Comparison of ENCODE assay signal across 14 cellular contexts in genomic region chr7:157358041-157358752, GRCh38. TPM values are rescaled to one million over a fixed set of nuclear protein-coding genes. Genes with fewer than 3 reads are reported as not detected.
DNase-seq lines count a peak whose midpoint lies in the region; ATAC-seq, FAIRE-seq and TF ChIP-seq lines count a peak whose summit lies in the region.
"Had no signal": no experiment of that assay in that cellular context is flagged by ENCODE, and none has a peak within 500 bp of the region (broad histone marks: within the 10 kb centered on the region; RNA-seq: fewer than 3 reads in every experiment).

No MANE protein-coding gene starts in this region.

- H3K23me2 ChIP-seq in H1 (ENCODE audit: low read depth, low read length): 0 out of 2 replicates have a peak, but pooled peaks cover 2% of the 10 kb centered on the region

- no peak overlapping the region for H3K23ac ChIP-seq in H1 (ENCODE audit: insufficient read length)

- H3K4me3 ChIP-seq in OCI-LY3 (ENCODE audit: low read length) (peak overlapping the region; percentile 50; the same call in 1 of the 2 replicates), H1 (ENCODE audit: extremely low read depth in 1 of 4, insufficient read depth in 2 of 4, low read depth in 3 of 4, low read length in 4 of 4) (no peak overlapping the region), neural progenitor cell (no peak overlapping the region), foreskin fibroblast (ENCODE audit: low read depth in 1 of 2, low read length in 2 of 2) (no peak overlapping the region)
- H3K4me3 ChIP-seq: coronary artery, gastroesophageal sphincter, PC-9, prostate gland, thoracic aorta had no signal

- H4K91ac ChIP-seq in H1 (replicated peaks; ENCODE audit: insufficient read length, low read length): no peak overlapping the region

- no peak overlapping the region for H3K56ac ChIP-seq in H1 (replicated peaks; ENCODE audit: insufficient read length, low read depth, low read length)

- ATAC-seq in GM21529 (IDR thresholded peaks at IDR 0.05; ENCODE audit: unreplicated experiment): no peak
- ATAC-seq: gastroesophageal sphincter had no signal

- peaks cover 31% of the 10 kb centered on the region for H3K36me3 Mint-ChIP-seq in neural progenitor cell

- 0 out of 3 replicates have a peak, but pooled peaks of 1 of the 2 experiments have one; percentile 31 for TF ChIP-seq POLR2A in H1 (IDR thresholded peaks at IDR 0.05; ENCODE audit: control extremely low read depth in 1 of 2, low read depth in 2 of 2, low read length in 2 of 2)

- no peak overlapping the region for H2BK120ac ChIP-seq in H1 (replicated peaks; ENCODE audit: low read depth, low read length)

- H3K9me3 Mint-ChIP-seq in neural progenitor cell: peaks cover 2% of the 10 kb centered on the region

- H2BK5ac ChIP-seq in H1 (ENCODE audit: low read depth, low read length): no peak overlapping the region

- no peak overlapping the region for H4K5ac ChIP-seq in H1 (ENCODE audit: insufficient read length, low read depth, low read length)

- H3K4me1 Mint-ChIP-seq in neural progenitor cell: peaks cover 18% of the 10 kb centered on the region

- H2AK5ac ChIP-seq in H1 (ENCODE audit: low read depth, low read length): no peak overlapping the region

- H3K9ac ChIP-seq in OCI-LY3 (ENCODE audit: low read length) (0 out of 2 replicates have a peak overlapping the region, but pooled peaks have one; percentile 0), H1 (replicated peaks in 1 of 4; ENCODE audit: extremely low read depth in 1 of 4, low read depth in 3 of 4, low read length in 3 of 4) (no peak overlapping the region; a peak in 1 of 7 replicates), neural progenitor cell (no peak overlapping the region)

- H2AFZ ChIP-seq in OCI-LY3 (ENCODE audit: low read depth, low read length) (no peak overlapping the region), H1 (ENCODE audit: low read length) (no peak overlapping the region), neural progenitor cell (replicated peaks) (no peak overlapping the region)
- H2AFZ ChIP-seq: PC-9 had no signal

- H3K9me3 ChIP-seq in OCI-LY3 (ENCODE audit: insufficient read depth, low read length) (no peaks in the 10 kb centered on the region), H1 (ENCODE audit: insufficient read depth in 2 of 2, low read depth in 1 of 2, low read length in 1 of 2) (no peaks in the 10 kb centered on the region), neural progenitor cell (ENCODE audit: low read depth) (no peaks in the 10 kb centered on the region)
- H3K9me3 ChIP-seq: gastroesophageal sphincter, prostate gland, thoracic aorta had no signal

- FAIRE-seq in H1 (lab: Jason Lieb, UNC): no peak
- FAIRE-seq: A204.1 had no signal

- no peak overlapping the region for H2BK15ac ChIP-seq in H1 (ENCODE audit: low read length)

- H3K4ac ChIP-seq in H1 (replicated peaks; ENCODE audit: insufficient read length, low read depth, low read length): no peak overlapping the region

- H3K79me1 ChIP-seq in H1 (ENCODE audit: low read depth, low read length): peaks cover 3% of the 10 kb centered on the region

- H3K27me3 ChIP-seq in OCI-LY3 (ENCODE audit: low read depth, low read length): no peaks in the 10 kb centered on the region
- H3K27me3 ChIP-seq in H1 (replicated peaks in 1 of 4; ENCODE audit: control insufficient read depth in 3 of 4, extremely low read depth in 1 of 4, insufficient read depth in 3 of 4, low read length in 3 of 4): no peaks in the 10 kb centered on the region
- H3K27me3 ChIP-seq in neural progenitor cell: no peaks in the 10 kb centered on the region
- H3K27me3 ChIP-seq: gastroesophageal sphincter had no signal

- no peak for TF ChIP-seq EP300 in H1 (IDR thresholded peaks at IDR 0.05; ENCODE audit: borderline replicate concordance in 1 of 2, low read depth in 2 of 2, low read length in 2 of 2)

- no peak overlapping the region for H3K4me3 Mint-ChIP-seq in neural progenitor cell

- no peak for TF ChIP-seq RAD21 in H1 (IDR thresholded peaks at IDR 0.05 in 1 of 2, conservative IDR thresholded peaks at IDR 0.05 in 1 of 2; ENCODE audit: low read depth in 2 of 2, low read length in 2 of 2)

- peak in 2 of 3 experiments; percentile 20 to 53 for DNase-seq in NCI-H1417 (lab: John Stamatoyannopoulos, UW)
- DNase-seq in NCI-H1417 treated with DMSO at 0.1 percent for 48 hours (lab: John Stamatoyannopoulos, UW): no peak
- DNase-seq in H1 (ENCODE audit: low read depth in 1 of 2, low spot score in 2 of 2): no peak
- no peak for DNase-seq in neural progenitor cell (ENCODE audit: low spot score)
- DNase-seq in foreskin fibroblast: no peak
- DNase-seq in 8988T: no peak
- DNase-seq: PC-9 had no signal

- H2BK12ac ChIP-seq in H1 (ENCODE audit: low read depth, low read length): no peak overlapping the region

- WGBS in H1 (ENCODE audit: extremely low coverage in 1 of 2, insufficient coverage in 1 of 2, insufficient read length in 1 of 2, insufficient replicate concordance in 2 of 2, low coverage in 1 of 2, low lambda C conversion rate in 2 of 2, missing lambda C conversion rate in 1 of 2), 2 experiments: 89% methylated on average over 13 of the region's 13 CpGs; no CpG with 5 or more reads in 1 of the 2 experiments

- no peak overlapping the region for H2BK20ac ChIP-seq in H1 (ENCODE audit: low read length)

- H3K79me2 ChIP-seq in OCI-LY3 (ENCODE audit: low read length): peaks cover 92% of the 10 kb centered on the region
- peaks cover 86 to 100% of the 10 kb centered on the region in 2 experiments for H3K79me2 ChIP-seq in H1 (ENCODE audit: control insufficient read depth in 1 of 2, insufficient read depth in 2 of 2, low read length in 2 of 2)
- H3K79me2 ChIP-seq in neural progenitor cell (ENCODE audit: low read depth): peaks cover 100% of the 10 kb centered on the region

- H3K27ac ChIP-seq in OCI-LY3 (ENCODE audit: low read length) (peak overlapping the region; percentile 48), H1 (ENCODE audit: low read depth, low read length) (no peak overlapping the region; the same call in 1 of the 2 replicates), neural progenitor cell (no peak overlapping the region)
- H3K27ac ChIP-seq: coronary artery, PC-9, prostate gland, thoracic aorta had no signal

- POLR2A ChIA-PET in H1 (lab: Charles Lee; ENCODE audit: partially characterized antibody): interaction anchor here (0.6 to 5.0 kb wide), 4 partner anchors 13 to 21 kb away, joined by 4 to 28 read pairs (median 4); no protein-coding TSS in a partner anchor

- H3K27me3 Mint-ChIP-seq in neural progenitor cell (ENCODE audit: insufficient read depth, low read depth): peaks cover 2% of the 10 kb centered on the region

- peaks cover 43% of the 10 kb centered on the region for H4K20me1 ChIP-seq in OCI-LY3 (ENCODE audit: insufficient read depth, low read length)
- H4K20me1 ChIP-seq in H1 (replicated peaks in 1 of 2; ENCODE audit: control insufficient read depth in 1 of 2, insufficient read depth in 2 of 2, low read length in 2 of 2): peaks cover 47 to 55% of the 10 kb centered on the region in 2 experiments
- peaks cover 100% of the 10 kb centered on the region for H4K20me1 ChIP-seq in neural progenitor cell (ENCODE audit: low read depth)

- H3K18ac ChIP-seq in H1 (ENCODE audit: extremely low read depth, low read length): peak overlapping the region; percentile 5; the same call in 1 of the 2 replicates

- H3K4me2 ChIP-seq in OCI-LY3 (ENCODE audit: low read length) (peak overlapping the region; percentile 46), H1 (ENCODE audit: insufficient read depth in 1 of 2, low read depth in 2 of 2, low read length in 2 of 2) (no peak overlapping the region), neural progenitor cell (no peak overlapping the region)
- H3K4me2 ChIP-seq: PC-9 had no signal

- H3K14ac ChIP-seq in H1 (ENCODE audit: insufficient read length): no peak overlapping the region

- CTCF ChIA-PET in H1 (lab: Charles Lee; ENCODE audit: partially characterized antibody): interaction anchor here (0.5 to 1.6 kb wide), 6 partner anchors 10 to 388 kb away, joined by 3 to 5 read pairs (median 3); no protein-coding TSS in a partner anchor

- no peak overlapping the region for H4K8ac ChIP-seq in H1 (ENCODE audit: extremely low read depth, insufficient read depth, low read length)

- H3F3A ChIP-seq in neural progenitor cell (ENCODE audit: low read depth): peaks cover 2% of the 10 kb centered on the region

- H3K36me3 ChIP-seq in OCI-LY3 (replicated peaks; ENCODE audit: low read depth, low read length) (peaks cover 19% of the 10 kb centered on the region), H1 (ENCODE audit: control insufficient read depth in 2 of 4, insufficient read depth in 4 of 4, low read length in 3 of 4) (peaks cover 8 to 48% (median 23%) of the 10 kb centered on the region in 4 experiments; a peak in 7 of 8 replicates), neural progenitor cell (peaks cover 5% of the 10 kb centered on the region)

- TF ChIP-seq CTCF in OCI-LY3 (IDR thresholded peaks at IDR 0.05; ENCODE audit: low read depth, low read length) (no peak), H1 (IDR thresholded peaks at IDR 0.05; ENCODE audit: control extremely low read depth in 1 of 3, insufficient read depth in 1 of 3, low read depth in 1 of 3, low read length in 3 of 3) (peak in 2 of 3 experiments; percentile 17 to 34; a peak in 2 of 4 replicates), neural progenitor cell (IDR thresholded peaks at IDR 0.05) (no peak), foreskin fibroblast (IDR thresholded peaks at IDR 0.05; ENCODE audit: low read depth, low read length) (no peak)

- peaks cover 15% of the 10 kb centered on the region for H3K4me1 ChIP-seq in OCI-LY3 (ENCODE audit: low read length)
- H3K4me1 ChIP-seq in H1 (replicated peaks in 1 of 4; ENCODE audit: control insufficient read depth in 3 of 4, insufficient read depth in 4 of 4, low read length in 3 of 4): peaks cover 2 to 16% (median 14%) of the 10 kb centered on the region in 4 experiments
- H3K4me1 ChIP-seq in neural progenitor cell: no peaks in the 10 kb centered on the region

- peak overlapping the region; percentile 6 for H3K27ac Mint-ChIP-seq in neural progenitor cell

TF ChIP-seq in H1, 55 proteins besides CTCF, POLR2A, EP300 and RAD21 (continues in another document):
- TF ChIP-seq RFX5 (IDR thresholded peaks at IDR 0.05; ENCODE audit: borderline replicate concordance, low read depth, low read length) (no peak), SP1 (IDR thresholded peaks at IDR 0.05; ENCODE audit: low read depth, low read length) (no peak), EZH2 (IDR thresholded peaks at IDR 0.05; ENCODE audit: low read depth, low read length, severe bottlenecking) (no peak), CEBPB (IDR thresholded peaks at IDR 0.05; ENCODE audit: low read depth, low read length) (no peak)

RNA-seq across cellular contexts. Expression of gene DNAJB6, which starts 21.4 kb away (rescaled TPM):
- 270 and 295 TPM in 2 replicates for total RNA-seq in H1 (2021; fragmentation: NEBNext Ultra II Directional; extraction: Animal tissue kit (Norgen Biotek cat#: 25700))
- 117 and 166 TPM in 2 replicates for polyA plus RNA-seq in H1 (2011; rRNA removed)
- polyA plus RNA-seq in H1 (2011; cell fraction: cytosol; rRNA removed): 170 TPM
- polyA plus RNA-seq in H1 (2011; cell fraction: nucleus; rRNA removed): 108 TPM
- polyA plus RNA-seq in H1 (2012, experiment 1 of 2): 237 to 389 TPM (median 263 TPM) in 4 replicates
- polyA plus RNA-seq in H1 (2012, experiment 2 of 2): 129 TPM
- 323 TPM for polyA plus RNA-seq in H1 (2013, experiment 1 of 2)
- 304 TPM for polyA plus RNA-seq in H1 (2013, experiment 2 of 2)
- polyA minus RNA-seq in H1 (2011; rRNA and poly(A)+ RNA removed): 66.6 and 92.4 TPM in 2 replicates
- 170 TPM for polyA minus RNA-seq in H1 (2011; cell fraction: cytosol; rRNA and poly(A)+ RNA removed)
- polyA minus RNA-seq in H1 (2011; cell fraction: nucleus; rRNA and poly(A)+ RNA removed): 112 TPM
- total RNA-seq in neural progenitor cell (ENCODE audit: low replicate concordance): 131 and 172 TPM in 2 replicates

Comparison
In these comparisons a context has a peak if more than half of its experiments do, and no peak if none do; other contexts are left out.
1. DNase-seq: peak in NCI-H1417 (2 of 3); none in NCI-H1417 treated with DMSO at 0.1 percent for 48 hours (single experiment), H1 (0 of 2), neural progenitor cell (single experiment), foreskin fibroblast (0 of 2) and 8988T (single experiment).
2. CTCF ChIP-seq: peak in H1 (2 of 3); none in OCI-LY3 (single experiment), neural progenitor cell (single experiment) and foreskin fibroblast (single experiment).